1 cellular context compared by ENCODE assay signal in the genomic region with DNA sequence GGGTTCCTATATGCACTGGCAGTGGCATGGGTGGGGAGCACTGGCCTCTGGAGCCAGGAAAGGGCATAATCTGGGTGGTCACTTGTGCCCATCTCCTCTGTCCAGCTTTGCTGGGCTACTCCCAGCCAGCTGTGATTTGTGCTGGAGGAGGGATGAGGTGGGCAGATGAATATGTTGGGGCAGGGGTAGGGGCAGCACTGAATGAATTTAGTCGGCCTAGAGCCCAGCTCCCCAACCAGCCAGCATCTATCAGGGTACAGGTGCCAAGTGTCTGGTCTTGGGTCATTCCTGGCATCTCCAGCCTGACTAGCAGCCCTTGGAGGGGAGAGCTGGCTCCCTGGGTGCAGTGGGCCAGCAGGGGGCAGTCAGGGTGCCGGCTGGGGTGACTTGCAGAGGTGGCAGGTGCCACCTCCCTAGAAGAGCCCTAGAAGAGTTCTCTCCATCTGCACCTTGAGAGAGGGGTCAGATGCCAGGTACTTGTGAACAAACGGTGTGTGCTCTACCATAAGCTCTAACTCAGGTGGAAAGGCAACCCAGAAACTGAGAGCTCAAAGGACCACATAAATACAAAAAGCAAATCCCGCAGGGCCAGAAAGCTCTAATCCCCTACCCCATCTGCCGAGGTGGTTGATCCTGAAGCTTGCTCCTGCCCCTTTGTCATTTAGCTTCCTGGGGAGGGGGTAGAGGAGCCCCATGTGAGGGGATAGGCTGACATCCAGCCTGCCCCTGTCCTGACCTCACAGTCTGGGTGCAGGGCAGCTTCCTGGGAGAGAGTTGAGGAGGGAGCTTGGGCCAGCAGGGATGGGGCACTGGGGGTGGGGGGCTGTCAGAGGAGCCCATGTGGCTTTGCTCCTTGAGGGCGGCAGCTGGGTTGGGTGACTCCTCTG.
TF ChIP-seq lines count a peak whose summit lies in the region.

No MANE protein-coding gene starts in this region.

TF ChIP-seq in GM12878, 131 proteins besides CTCF, POLR2A, EP300 and RAD21 (continued from another document):
- TF ChIP-seq PBX3 (IDR thresholded peaks at IDR 0.05; ENCODE audit: insufficient replicate concordance, low read depth, low read length) (no peak), SMAD5 (IDR thresholded peaks at IDR 0.05; ENCODE audit: low read depth) (no peak)
TF ChIP-seq in GM12878: peak in this region for 0.
